In genomic region chr1:1505366-1505798, GRCh38 we compare ENCODE assay signal across 7 cellular contexts. TPM values are rescaled to one million over a fixed set of nuclear protein-coding genes. Genes with fewer than 3 reads are reported as not detected.
DNase-seq lines count a peak whose midpoint lies in the region; TF ChIP-seq lines count a peak whose summit lies in the region.
"Not testable (repeated sequence)": the region's sequence is repeated elsewhere in the genome, so short reads cannot be mapped to it uniquely, and the experiment has no call there.

No MANE protein-coding gene starts in this region.

- TF ChIP-seq CTCF in WERI-Rb-1 (IDR thresholded peaks at IDR 0.05; ENCODE audit: low read depth, low read length): peak; percentile 27; the same call in 1 of the 2 replicates
- TF ChIP-seq CTCF in ovary (IDR thresholded peaks at IDR 0.05): peak; percentile 30 to 58 (median 44)

- not testable (repeated sequence) for TF ChIP-seq POLR2A in ovary (IDR thresholded peaks at IDR 0.05)

- H3K9ac ChIP-seq in HUES6 (ENCODE audit: low read length): peak overlapping the region; percentile 26
- H3K9ac ChIP-seq in iPS-18a (ENCODE audit: low read length): not testable (repeated sequence)

- not testable (repeated sequence) for H3K36me3 ChIP-seq in HUES6 (ENCODE audit: control insufficient read depth, insufficient read depth, low read length); WERI-Rb-1; iPS-18a (ENCODE audit: control insufficient read depth, low read depth, low read length); ovary

- in situ Hi-C loops in G401 (cut with HindIII; ENCODE audit: low sequenced_read_pairs): not testable (repeated sequence)

- H3K4me1 ChIP-seq in HUES6 (ENCODE audit: control insufficient read depth, insufficient read depth, low read length); iPS-18a (ENCODE audit: control insufficient read depth, low read depth, low read length); ovary (ENCODE audit: insufficient read depth): not testable (repeated sequence)

- peak overlapping the region; percentile 46; the same call in 1 of the 2 replicates for H3K4me3 ChIP-seq in HUES6 (ENCODE audit: low read depth, low read length)
- peak overlapping the region; percentile 26 for H3K4me3 ChIP-seq in WERI-Rb-1 (ENCODE audit: low read depth, low read length)
- H3K4me3 ChIP-seq in iPS-18a (ENCODE audit: low read length): peak overlapping the region; percentile 22
- not testable (repeated sequence) for H3K4me3 ChIP-seq in ovary

- WGBS in ovary, 3 donors: 2 to 3% (median 2%) methylated on average over 16 to 17 of the region's 22 CpGs

- not testable (repeated sequence) for TF ChIP-seq EP300 in ovary (IDR thresholded peaks at IDR 0.05)

- peak; percentile 57 for DNase-seq in G401 (ENCODE audit: low spot score)
- peak; percentile 14 for DNase-seq in NCI-H82 treated with DMSO at 0.1 percent for 48 hours (lab: John Stamatoyannopoulos, UW; ENCODE audit: unreplicated experiment)
- DNase-seq in WERI-Rb-1: peak; percentile 63
- DNase-seq in caudate nucleus (lab: John Stamatoyannopoulos, UW): peak in 32 of 61 donors; percentile 1 to 63 (median 20)
- peak; percentile 48 to 65 (median 56) for DNase-seq in ovary

- H3K9me3 ChIP-seq in HUES6 (ENCODE audit: control insufficient read depth, insufficient read depth, low read depth, low read length); WERI-Rb-1 (ENCODE audit: severe bottlenecking); iPS-18a (ENCODE audit: control insufficient read depth, low read depth, low read length); ovary: not testable (repeated sequence)

- H3K27me3 ChIP-seq in HUES6 (ENCODE audit: control insufficient read depth, insufficient read depth, low read length); WERI-Rb-1 (ENCODE audit: insufficient read depth, low read depth, severe bottlenecking); iPS-18a (ENCODE audit: control insufficient read depth, insufficient read depth, low read length); ovary: not testable (repeated sequence)

- H3K27ac ChIP-seq in HUES6 (ENCODE audit: low read depth, low read length); caudate nucleus (ENCODE audit: low read depth, low read length); iPS-18a (ENCODE audit: low read length): not testable (repeated sequence)
- H3K27ac ChIP-seq in WERI-Rb-1 (peak overlapping the region; percentile 71), ovary (peak overlapping the region in 1 of 2 donors; percentile 63)

- intact Hi-C loops in ovary (cut with DNase I): loop anchor here in 2 of 4 donors (10.0 kb wide), 2 partner anchors 131 to 191 kb away; partner anchors contain the start of gene AURKAIP1 (in 1 of the 2)

RNA-seq across cellular contexts. Expression of gene ATAD3A, which starts 6.6 kb away (rescaled TPM):
- total RNA-seq in G401 (2014; rRNA removed; shearing (Covaris generic)): 88.6 and 111 TPM in 2 replicates
- total RNA-seq in ovary: 10 to 100 TPM in 6 of 7 donors, 1 to 10 TPM in 1; 7.6 to 23.9 (median 17.8) TPM
- 10 to 100 TPM in 1 of 2 donors, 1 to 10 TPM in 1; 2.8 to 11.0 TPM for polyA plus RNA-seq in ovary

RNA-seq across cellular contexts. Expression of gene ATAD3B, which starts 33.8 kb away (rescaled TPM):
- total RNA-seq in G401 (2014; rRNA removed; shearing (Covaris generic)): 73.1 and 102 TPM in 2 replicates
- total RNA-seq in ovary: 10 to 100 TPM; 13.1 to 26.5 (median 19.6) TPM
- polyA plus RNA-seq in ovary: 10 to 100 TPM in 1 of 2 donors, 1 to 10 TPM in 1; 1.0 to 15.0 TPM

RNA-seq across cellular contexts. Expression of gene TMEM240, which starts 35.0 kb away (rescaled TPM):
- total RNA-seq in G401 (2014; rRNA removed; shearing (Covaris generic)): 1.1 TPM in 1 of 2 replicates, not detected in the other
- 10 to 100 TPM in 3 of 7 donors, 1 to 10 TPM in 4; 6.2 to 20.8 (median 9.9) TPM for total RNA-seq in ovary
- 10 to 100 TPM in 1 of 2 donors, not detected in 1; 30.3 TPM for polyA plus RNA-seq in ovary

RNA-seq across cellular contexts. Expression of gene ATAD3C, which starts 55.9 kb away (rescaled TPM):
- total RNA-seq in G401 (2014; rRNA removed; shearing (Covaris generic)): 0.14 TPM in 1 of 2 replicates, not detected in the other
- 1 to 10 TPM in 6 of 7 donors, under 1 TPM in 1; 0.53 to 5.3 (median 3.6) TPM for total RNA-seq in ovary
- polyA plus RNA-seq in ovary: 1 to 10 TPM in 1 of 2 donors, under 1 TPM in 1; 0.83 to 4.3 TPM
